17 cellular contexts compared by ENCODE assay signal in genomic region chr12:56596815-56597214, GRCh38. TPM values are rescaled to one million over a fixed set of nuclear protein-coding genes. Genes with fewer than 3 reads are reported as not detected.
DNase-seq lines count a peak whose midpoint lies in the region; ATAC-seq and TF ChIP-seq lines count a peak whose summit lies in the region.
"Had no signal": no experiment of that assay in that cellular context is flagged by ENCODE, and none has a peak within 500 bp of the region (broad histone marks: within the 10 kb centered on the region; RNA-seq: fewer than 3 reads in every experiment).

No MANE protein-coding gene starts in this region.

- H3K4me1 ChIP-seq in left lung: peaks cover 9 to 13% of the 10 kb centered on the region in 2 donors

- H3K27me3 ChIP-seq in left lung: no peaks in the 10 kb centered on the region
- H3K27me3 ChIP-seq: ovary had no signal

- no peak for ATAC-seq in activated CD8-positive, alpha-beta memory T cell treated with anti-CD3 and anti-CD28 coated beads, Interleukin-2, amount 10 ng/mL, durations not matched to agents 7 days and 5 days
- ATAC-seq in T-helper 17 cell: no peak
- ATAC-seq in left lung: peak; percentile 16
- ATAC-seq in stimulated activated naive B cell treated with anti-CD40 and anti-IgM and Interleukin-4, amounts not matched to agents 10 μg/mL and 1 μg/mL and 100 μg/mL, for 72 hours (replicated peaks): no peak
- ATAC-seq: Right ventricle myocardium inferior had no signal

- H3K36me3 ChIP-seq in left lung: peaks cover 7 to 68% of the 10 kb centered on the region in 2 donors
- H3K36me3 ChIP-seq: ovary had no signal

- TF ChIP-seq CTCF in left lung (IDR thresholded peaks at IDR 0.05) (no peak), GM20000 (IDR thresholded peaks at IDR 0.05; ENCODE audit: extremely low read depth, missing control alignments) (no peak)

- no peaks in the 10 kb centered on the region for H3K27me3 Mint-ChIP-seq in activated CD8-positive, alpha-beta memory T cell treated with anti-CD3 and anti-CD28 coated beads, Interleukin-2, amount 10 ng/mL, durations not matched to agents 7 days and 5 days
- H3K27me3 Mint-ChIP-seq in T-helper 17 cell: no peaks in the 10 kb centered on the region
- H3K27me3 Mint-ChIP-seq in stimulated activated naive B cell treated with anti-CD40 and anti-IgM and Interleukin-4, amounts not matched to agents 10 μg/mL and 1 μg/mL and 100 μg/mL, for 72 hours: no peaks in the 10 kb centered on the region
- H3K27me3 Mint-ChIP-seq: stimulated activated naive CD8-positive, alpha-beta T cell treated with anti-CD3 and anti-CD28 coated beads, Interleukin-15, Interleukin-2, amounts not matched to agents 100 ng/mL and 50 ng/mL, for 24 hours had no signal

- H3K36me3 Mint-ChIP-seq in activated CD8-positive, alpha-beta memory T cell treated with anti-CD3 and anti-CD28 coated beads, Interleukin-2, amount 10 ng/mL, durations not matched to agents 7 days and 5 days: peaks cover 31% of the 10 kb centered on the region
- peaks cover 6% of the 10 kb centered on the region for H3K36me3 Mint-ChIP-seq in T-helper 17 cell (ENCODE audit: low read depth)
- H3K36me3 Mint-ChIP-seq in stimulated activated naive B cell treated with anti-CD40 and anti-IgM and Interleukin-4, amounts not matched to agents 10 μg/mL and 1 μg/mL and 100 μg/mL, for 72 hours: peaks cover 29 to 50% of the 10 kb centered on the region in 2 donors

- CTCF ChIA-PET in activated CD8-positive, alpha-beta memory T cell treated with anti-CD3 and anti-CD28 coated beads, Interleukin-2, amount 10 ng/mL, durations not matched to agents 7 days and 5 days (lab: Charles Lee): interaction anchor here (1.0 to 5.2 kb wide), 4 partner anchors 24 to 82 kb away, joined by 3 to 42 read pairs (median 6); no protein-coding TSS in a partner anchor

- no peak for DNase-seq in activated CD8-positive, alpha-beta memory T cell treated with anti-CD3 and anti-CD28 coated beads, Interleukin-2, amount 10 ng/mL, durations not matched to agents 7 days and 5 days
- DNase-seq in activated CD8-positive, alpha-beta memory T cell treated with anti-CD3 and anti-CD28 coated beads for 24 hours: no peak
- DNase-seq in T-helper 17 cell (no peak), left lung (no peak), DMS 273 (lab: John Stamatoyannopoulos, UW; ENCODE audit: unreplicated experiment) (no peak), iPS-NIHi11 (ENCODE audit: low spot score) (no peak), GM20000 (ENCODE audit: low spot score) (no peak)
- no peak for DNase-seq in stimulated activated naive B cell treated with anti-CD40 and anti-IgM and Interleukin-4, amounts not matched to agents 10 μg/mL and 1 μg/mL and 100 μg/mL, for 72 hours
- DNase-seq: activated CD4-positive, alpha-beta T cell treated with anti-CD3 and anti-CD28 coated beads for 4 hours; activated effector memory CD4-positive, alpha-beta T cell treated with Interleukin-2 at 50 U/mL for 16 hours; effector CD8-positive, alpha-beta T cell; NCI-H1092; NK-92 treated with Interleukin-12 subunit alpha and Interleukin-12 subunit beta, amount 100 ng/mL, for 24 hours; ovary; small intestine had no signal

- no peaks in the 10 kb centered on the region for H3K4me1 Mint-ChIP-seq in activated CD8-positive, alpha-beta memory T cell treated with anti-CD3 and anti-CD28 coated beads, Interleukin-2, amount 10 ng/mL, durations not matched to agents 7 days and 5 days
- H3K4me1 Mint-ChIP-seq in T-helper 17 cell: peaks cover 10% of the 10 kb centered on the region
- peaks cover 9 to 22% of the 10 kb centered on the region in 2 donors for H3K4me1 Mint-ChIP-seq in stimulated activated naive B cell treated with anti-CD40 and anti-IgM and Interleukin-4, amounts not matched to agents 10 μg/mL and 1 μg/mL and 100 μg/mL, for 72 hours

- H3K27ac Mint-ChIP-seq in activated CD8-positive, alpha-beta memory T cell treated with anti-CD3 and anti-CD28 coated beads, Interleukin-2, amount 10 ng/mL, durations not matched to agents 7 days and 5 days: peak overlapping the region; percentile 9
- peak overlapping the region; percentile 27 for H3K27ac Mint-ChIP-seq in T-helper 17 cell
- peak overlapping the region; percentile 37 for H3K27ac Mint-ChIP-seq in stimulated activated naive B cell treated with anti-CD40 and anti-IgM and Interleukin-4, amounts not matched to agents 10 μg/mL and 1 μg/mL and 100 μg/mL, for 72 hours
- H3K27ac Mint-ChIP-seq: stimulated activated naive CD8-positive, alpha-beta T cell treated with anti-CD3 and anti-CD28 coated beads, Interleukin-15, Interleukin-2, amounts not matched to agents 100 ng/mL and 50 ng/mL, for 24 hours had no signal

- H3K27ac ChIP-seq in left lung: peak overlapping the region; percentile 25 to 33
- H3K27ac ChIP-seq: ovary had no signal

- intact Hi-C loops in left lung (cut with DNase I): no loop called here

- H3K4me3 ChIP-seq in left lung: no peak overlapping the region
- H3K4me3 ChIP-seq: ovary had no signal

- no peak overlapping the region for H3K4me3 Mint-ChIP-seq in activated CD8-positive, alpha-beta memory T cell treated with anti-CD3 and anti-CD28 coated beads, Interleukin-2, amount 10 ng/mL, durations not matched to agents 7 days and 5 days
- H3K4me3 Mint-ChIP-seq in T-helper 17 cell: no peak overlapping the region
- no peak overlapping the region for H3K4me3 Mint-ChIP-seq in stimulated activated naive B cell treated with anti-CD40 and anti-IgM and Interleukin-4, amounts not matched to agents 10 μg/mL and 1 μg/mL and 100 μg/mL, for 72 hours
- H3K4me3 Mint-ChIP-seq: stimulated activated naive CD8-positive, alpha-beta T cell treated with anti-CD3 and anti-CD28 coated beads, Interleukin-15, Interleukin-2, amounts not matched to agents 100 ng/mL and 50 ng/mL, for 24 hours had no signal

- H3K9me3 ChIP-seq in T-helper 17 cell (ENCODE audit: control insufficient read depth, low read length, poor library complexity, severe bottlenecking): no peaks in the 10 kb centered on the region
- no peaks in the 10 kb centered on the region for H3K9me3 ChIP-seq in left lung
- H3K9me3 ChIP-seq: ovary had no signal

- no peaks in the 10 kb centered on the region for H3K9me3 Mint-ChIP-seq in activated CD8-positive, alpha-beta memory T cell treated with anti-CD3 and anti-CD28 coated beads, Interleukin-2, amount 10 ng/mL, durations not matched to agents 7 days and 5 days (ENCODE audit: low read depth)
- H3K9me3 Mint-ChIP-seq in stimulated activated naive B cell treated with anti-CD40 and anti-IgM and Interleukin-4, amounts not matched to agents 10 μg/mL and 1 μg/mL and 100 μg/mL, for 72 hours: no peaks in the 10 kb centered on the region
- H3K9me3 Mint-ChIP-seq: stimulated activated naive CD8-positive, alpha-beta T cell treated with anti-CD3 and anti-CD28 coated beads, Interleukin-15, Interleukin-2, amounts not matched to agents 100 ng/mL and 50 ng/mL, for 24 hours had no signal

RNA-seq across cellular contexts. Expression of gene BAZ2A, which starts 33.3 kb away (rescaled TPM):
- total RNA-seq in activated CD8-positive, alpha-beta memory T cell treated with anti-CD3 and anti-CD28 coated beads, Interleukin-2, amount 10 ng/mL, durations not matched to agents 7 days and 5 days: 100 to 1,000 TPM; 110 to 113 TPM
- total RNA-seq in T-helper 17 cell: 100 to 1,000 TPM; 203 to 214 TPM
- 10 to 100 TPM; 91.0 to 96.0 TPM for total RNA-seq in left lung

RNA-seq across cellular contexts. Expression of gene ATP5F1B, which starts 49.0 kb away (rescaled TPM):
- total RNA-seq in activated CD8-positive, alpha-beta memory T cell treated with anti-CD3 and anti-CD28 coated beads, Interleukin-2, amount 10 ng/mL, durations not matched to agents 7 days and 5 days: 100 to 1,000 TPM; 583 to 726 TPM
- 100 to 1,000 TPM; 297 to 299 TPM for total RNA-seq in T-helper 17 cell
- 100 to 1,000 TPM; 433 to 487 TPM for total RNA-seq in left lung
